In genomic region chr18:25563816-25564370, GRCh38 we compare ENCODE assay signal across 21 cellular contexts.
DNase-seq lines count a peak whose midpoint lies in the region; ATAC-seq, FAIRE-seq and TF ChIP-seq lines count a peak whose summit lies in the region.
"Had no signal": no experiment of that assay in that cellular context is flagged by ENCODE, and none has a peak within 500 bp of the region (broad histone marks: within the 10 kb centered on the region; RNA-seq: fewer than 3 reads in every experiment).

No MANE protein-coding gene starts in this region.

- H3K36me3 Mint-ChIP-seq in Calu3 (ENCODE audit: insufficient read depth, unreplicated experiment), result no peaks in the 10 kb centered on the region
- H3K36me3 Mint-ChIP-seq: CD14-positive monocyte; CD4-positive, alpha-beta memory T cell; IgD-negative memory B cell had no signal

- H3K9me3 ChIP-seq in OCI-LY1 (ENCODE audit: low read length) (0 out of 2 replicates have a peak, but pooled peaks cover 8% of the 10 kb centered on the region), H1 (ENCODE audit: insufficient read depth in 2 of 2, low read depth in 1 of 2, low read length in 1 of 2) (no peaks in the 10 kb centered on the region), neuronal stem cell (replicated peaks in 1 of 2; ENCODE audit: control insufficient read depth in 2 of 2, insufficient read depth in 1 of 2, low read depth in 1 of 2, low read length in 2 of 2) (peaks cover 3% of the 10 kb centered on the region in 2 donors)
- H3K9me3 ChIP-seq: BLaER1 had no signal

- H3K18ac ChIP-seq in H1 (ENCODE audit: extremely low read depth, low read length), result no peak overlapping the region
- no peak overlapping the region for H3K18ac ChIP-seq in neuronal stem cell (ENCODE audit: low read length)

- H3K9ac ChIP-seq in OCI-LY1 (ENCODE audit: low read length), result no peak overlapping the region
- H3K9ac ChIP-seq in H1 (replicated peaks in 1 of 4; ENCODE audit: extremely low read depth in 1 of 4, low read depth in 3 of 4, low read length in 3 of 4), result no peak overlapping the region
- H3K9ac ChIP-seq in neuronal stem cell (ENCODE audit: low read depth, low read length, poor library complexity), result no peak overlapping the region
- H3K9ac ChIP-seq: BLaER1 had no signal

- H2BK120ac ChIP-seq in H1 (replicated peaks; ENCODE audit: low read depth, low read length), result no peak overlapping the region
- no peak overlapping the region for H2BK120ac ChIP-seq in neuronal stem cell (ENCODE audit: low read depth, low read length)

- H3F3A ChIP-seq in OCI-LY1 (ENCODE audit: insufficient read depth, low read length), result no peaks in the 10 kb centered on the region

- H2AFZ ChIP-seq in OCI-LY1 (ENCODE audit: low read length), result peak overlapping the region; percentile 4
- peak overlapping the region; percentile 73 for H2AFZ ChIP-seq in H1 (ENCODE audit: low read length)
- peak overlapping the region; percentile 74 for H2AFZ ChIP-seq in neuronal stem cell (ENCODE audit: low read length)

- H2BK12ac ChIP-seq in H1 (ENCODE audit: low read depth, low read length) (no peak overlapping the region), neuronal stem cell (ENCODE audit: low read length) (no peak overlapping the region)

- H4K20me1 ChIP-seq in OCI-LY1 (ENCODE audit: insufficient read depth, low read length), result no peaks in the 10 kb centered on the region
- H4K20me1 ChIP-seq in H1 (replicated peaks in 1 of 2; ENCODE audit: control insufficient read depth in 1 of 2, insufficient read depth in 2 of 2, low read length in 2 of 2), result no peaks in the 10 kb centered on the region
- H4K20me1 ChIP-seq: BLaER1 had no signal

- H4K91ac ChIP-seq in H1 (replicated peaks; ENCODE audit: insufficient read length, low read length) (no peak overlapping the region), neuronal stem cell (ENCODE audit: low read depth, low read length, poor library complexity) (no peak overlapping the region)

- ATAC-seq in GM21360 (IDR thresholded peaks at IDR 0.05; ENCODE audit: unreplicated experiment), result no peak
- ATAC-seq in HG02571 (IDR thresholded peaks at IDR 0.05; ENCODE audit: unreplicated experiment), result no peak

- TF ChIP-seq EP300 in H1 (IDR thresholded peaks at IDR 0.05; ENCODE audit: borderline replicate concordance in 1 of 2, low read depth in 2 of 2, low read length in 2 of 2), result no peak

- H3K9me3 Mint-ChIP-seq in Calu3 (ENCODE audit: low read depth, unreplicated experiment), result peaks cover 3% of the 10 kb centered on the region
- H3K9me3 Mint-ChIP-seq: H9 had no signal

- no peaks in the 10 kb centered on the region for H3K79me2 ChIP-seq in OCI-LY1 (ENCODE audit: insufficient read depth, low read length)
- no peaks in the 10 kb centered on the region for H3K79me2 ChIP-seq in H1 (ENCODE audit: control insufficient read depth in 1 of 2, insufficient read depth in 2 of 2, low read length in 2 of 2)

- TF ChIP-seq CTCF in OCI-LY1 (IDR thresholded peaks at IDR 0.05; ENCODE audit: low read length), result no peak
- TF ChIP-seq CTCF in H1 (IDR thresholded peaks at IDR 0.05; ENCODE audit: control extremely low read depth in 1 of 3, insufficient read depth in 1 of 3, low read depth in 1 of 3, low read length in 3 of 3), result no peak
- TF ChIP-seq CTCF in Calu3 (IDR thresholded peaks at IDR 0.05; ENCODE audit: unreplicated experiment), result no peak

- no peak for TF ChIP-seq POLR2A in H1 (IDR thresholded peaks at IDR 0.05; ENCODE audit: control extremely low read depth in 1 of 2, low read depth in 2 of 2, low read length in 2 of 2)

- H2BK5ac ChIP-seq in H1 (ENCODE audit: low read depth, low read length), result no peak overlapping the region
- no peak overlapping the region for H2BK5ac ChIP-seq in neuronal stem cell (ENCODE audit: low read length)

- peaks cover 40% of the 10 kb centered on the region for H3K4me1 ChIP-seq in OCI-LY1 (ENCODE audit: insufficient read depth, low read length, severe bottlenecking)
- no peaks in the 10 kb centered on the region for H3K4me1 ChIP-seq in H1 (replicated peaks in 1 of 4; ENCODE audit: control insufficient read depth in 3 of 4, insufficient read depth in 4 of 4, low read length in 3 of 4)
- peaks cover 3 to 14% of the 10 kb centered on the region in 2 donors for H3K4me1 ChIP-seq in neuronal stem cell (ENCODE audit: control insufficient read depth in 2 of 2, insufficient read depth in 1 of 2, low read depth in 1 of 2, low read length in 2 of 2)
- H3K4me1 ChIP-seq: BLaER1 had no signal

- H3K27me3 Mint-ChIP-seq in Calu3 (ENCODE audit: unreplicated experiment), result peaks cover 15% of the 10 kb centered on the region
- H3K27me3 Mint-ChIP-seq: CD4-positive, alpha-beta memory T cell; IgD-negative memory B cell had no signal

- H3K23me2 ChIP-seq in H1 (ENCODE audit: low read depth, low read length), result no peaks in the 10 kb centered on the region

- no peak overlapping the region for H3K4me3 Mint-ChIP-seq in Calu3 (ENCODE audit: low read depth, unreplicated experiment)
- H3K4me3 Mint-ChIP-seq: CD14-positive monocyte; CD4-positive, alpha-beta memory T cell; H9; IgD-negative memory B cell had no signal

- H3K4me3 ChIP-seq in OCI-LY1 (ENCODE audit: low read depth, low read length, poor library complexity, severe bottlenecking), result no peak overlapping the region
- H3K4me3 ChIP-seq in H1 (ENCODE audit: extremely low read depth in 1 of 4, insufficient read depth in 2 of 4, low read depth in 3 of 4, low read length in 4 of 4), result no peak overlapping the region
- H3K4me3 ChIP-seq in neuronal stem cell (ENCODE audit: low read length in 2 of 2), result no peak overlapping the region
- H3K4me3 ChIP-seq: BLaER1 had no signal

- TF ChIP-seq RAD21 in H1 (IDR thresholded peaks at IDR 0.05 in 1 of 2, conservative IDR thresholded peaks at IDR 0.05 in 1 of 2; ENCODE audit: low read depth in 2 of 2, low read length in 2 of 2), result no peak

- H3K79me1 ChIP-seq in H1 (ENCODE audit: low read depth, low read length), result no peaks in the 10 kb centered on the region
- H3K79me1 ChIP-seq in neuronal stem cell (ENCODE audit: low read depth, low read length), result peaks cover 2% of the 10 kb centered on the region

- H3K36me3 ChIP-seq in OCI-LY1 (ENCODE audit: insufficient read depth, low read length) (no peaks in the 10 kb centered on the region), H1 (ENCODE audit: control insufficient read depth in 2 of 4, insufficient read depth in 4 of 4, low read length in 3 of 4) (no peaks in the 10 kb centered on the region), neuronal stem cell (replicated peaks in 1 of 2; ENCODE audit: control insufficient read depth in 2 of 2, insufficient read depth in 2 of 2, low read length in 2 of 2) (no peaks in the 10 kb centered on the region)
- H3K36me3 ChIP-seq: BLaER1 had no signal

- no peak for FAIRE-seq in H1 (lab: Jason Lieb, UNC)
- FAIRE-seq: A204.1, G401.6, GM12891 had no signal

- POLR2A ChIA-PET in H1 (lab: Charles Lee; ENCODE audit: partially characterized antibody), result no interaction called here

- H3K9me2 ChIP-seq in OCI-LY1 (ENCODE audit: low read depth, low read length), result no peaks in the 10 kb centered on the region

- CTCF ChIA-PET in H1 (lab: Charles Lee; ENCODE audit: partially characterized antibody) (interaction anchor here (0.5 to 1.8 kb wide), 2 partner anchors 195 to 1585 kb away, joined by 3 to 5 read pairs; no protein-coding TSS in a partner anchor), Calu3 (lab: Charles Lee) (no interaction called here)

- DNase-seq in G401 (ENCODE audit: low spot score) (peak; percentile 68), H1 (ENCODE audit: low read depth in 1 of 2, low spot score in 2 of 2) (no peak), neuronal stem cell (ENCODE audit: low spot score) (no peak), SW 1271 (lab: John Stamatoyannopoulos, UW) (no peak), Calu3 (no peak)
- DNase-seq: CD4-positive, alpha-beta memory T cell; DMS79 treated with DMSO at 0.1 percent for 48 hours; GOT3; H9; Kasumi-1; KG1 had no signal

- H3K14ac ChIP-seq in H1 (ENCODE audit: insufficient read length) (no peak overlapping the region), neuronal stem cell (ENCODE audit: low read length) (no peak overlapping the region)

- no peak overlapping the region for H2BK15ac ChIP-seq in H1 (ENCODE audit: low read length)
- no peak overlapping the region for H2BK15ac ChIP-seq in neuronal stem cell (ENCODE audit: low read length)

- H3K4ac ChIP-seq in H1 (replicated peaks; ENCODE audit: insufficient read length, low read depth, low read length) (no peak overlapping the region), neuronal stem cell (ENCODE audit: low read length) (no peak overlapping the region)

- 87% methylated on average over 12 of the region's 12 CpGs; no CpG with 5 or more reads in 1 of the 2 experiments for WGBS in H1 (ENCODE audit: extremely low coverage in 1 of 2, insufficient coverage in 1 of 2, insufficient read length in 1 of 2, insufficient replicate concordance in 2 of 2, low coverage in 1 of 2, low lambda C conversion rate in 2 of 2, missing lambda C conversion rate in 1 of 2), 2 experiments
- no CpG with 5 or more reads among the region's 12 CpGs for WGBS in neuronal stem cell (ENCODE audit: extremely low coverage in 2 of 2, insufficient read length in 2 of 2, insufficient replicate concordance in 1 of 2), 2 donors

- H3K27ac Mint-ChIP-seq in Calu3 (ENCODE audit: unreplicated experiment), result no peak overlapping the region
- H3K27ac Mint-ChIP-seq: CD14-positive monocyte; CD4-positive, alpha-beta memory T cell had no signal

- H3K4me1 Mint-ChIP-seq in Calu3 (ENCODE audit: low read depth, unreplicated experiment), result no peaks in the 10 kb centered on the region
- H3K4me1 Mint-ChIP-seq: CD4-positive, alpha-beta memory T cell; IgD-negative memory B cell had no signal

- no peak overlapping the region for H2BK20ac ChIP-seq in H1 (ENCODE audit: low read length)

- H2AK5ac ChIP-seq in H1 (ENCODE audit: low read depth, low read length) (no peak overlapping the region), neuronal stem cell (ENCODE audit: low read depth, low read length) (no peak overlapping the region)

- H4K8ac ChIP-seq in H1 (ENCODE audit: extremely low read depth, insufficient read depth, low read length) (no peak overlapping the region), neuronal stem cell (ENCODE audit: low read depth, low read length) (no peak overlapping the region)

- intact Hi-C loops in Calu3 (cut with micrococcal nuclease; ENCODE audit: unreplicated experiment), result loop anchor here (5.0 kb wide), 1 partner anchor 268 kb away; no protein-coding TSS in a partner anchor

- H3K27me3 ChIP-seq in OCI-LY1 (ENCODE audit: insufficient read depth, low read length) (no peaks in the 10 kb centered on the region), H1 (replicated peaks in 1 of 4; ENCODE audit: control insufficient read depth in 3 of 4, extremely low read depth in 1 of 4, insufficient read depth in 3 of 4, low read length in 3 of 4) (no peaks in the 10 kb centered on the region), neuronal stem cell (ENCODE audit: control insufficient read depth in 3 of 3, insufficient read depth in 3 of 3, low read depth in 1 of 3, low read length in 3 of 3) (peaks cover 0 to 2% (median 0%) of the 10 kb centered on the region in 3 experiments)
- H3K27me3 ChIP-seq: BLaER1 had no signal

- H3K23ac ChIP-seq in H1 (ENCODE audit: insufficient read length) (no peak overlapping the region), neuronal stem cell (ENCODE audit: low read depth, low read length, poor library complexity) (no peak overlapping the region)

- BruUV-seq in Calu3 (replicated peaks; lab: Mats Ljungman, UMichigan), result no TSS peak

- H3K4me2 ChIP-seq in OCI-LY1 (ENCODE audit: low read length), result peak overlapping the region; percentile 17; the same call in 1 of the 2 replicates
- no peak overlapping the region for H3K4me2 ChIP-seq in H1 (ENCODE audit: insufficient read depth in 1 of 2, low read depth in 2 of 2, low read length in 2 of 2)
- H3K4me2 ChIP-seq in neuronal stem cell (ENCODE audit: insufficient read depth, low read length, poor library complexity, severe bottlenecking), result no peak overlapping the region
- H3K4me2 ChIP-seq: BLaER1 had no signal

- no peak overlapping the region for H4K5ac ChIP-seq in H1 (ENCODE audit: insufficient read length, low read depth, low read length)

- no peak overlapping the region for H3K56ac ChIP-seq in H1 (replicated peaks; ENCODE audit: insufficient read length, low read depth, low read length)

- H3K27ac ChIP-seq in OCI-LY1 (ENCODE audit: low read depth, low read length, poor library complexity, severe bottlenecking) (peak overlapping the region; percentile 36), H1 (ENCODE audit: low read depth, low read length) (no peak overlapping the region), neuronal stem cell (replicated peaks; ENCODE audit: low read length) (no peak overlapping the region)
- H3K27ac ChIP-seq: BLaER1, HL-60 had no signal

- in situ Hi-C loops in G401 (cut with HindIII; ENCODE audit: low sequenced_read_pairs), result no loop called here

Comparison
In these comparisons a context has a peak if more than half of its experiments do, and no peak if none do; other contexts are left out.
1. H2AFZ ChIP-seq: peak in every context shown above with its lines; median percentile 74 in neuronal stem cell; 73 in H1; 4 in OCI-LY1.